19 cellular contexts compared by ENCODE assay signal in genomic region chr4:60500860-60501259, GRCh38.
DNase-seq lines count a peak whose midpoint lies in the region; ATAC-seq, FAIRE-seq and TF ChIP-seq lines count a peak whose summit lies in the region.
"Had no signal": no experiment of that assay in that cellular context is flagged by ENCODE, and none has a peak within 500 bp of the region (broad histone marks: within the 10 kb centered on the region; RNA-seq: fewer than 3 reads in every experiment).

No MANE protein-coding gene starts in this region.

- H2BK120ac ChIP-seq in mesenchymal stem cell (ENCODE audit: low read depth, low read length): no peak overlapping the region

- TF ChIP-seq CTCF in astrocyte (IDR thresholded peaks at IDR 0.05; ENCODE audit: insufficient read depth, low read depth, low read length) (no peak), suprapubic skin (IDR thresholded peaks at IDR 0.05) (no peak)

- H3K14ac ChIP-seq in mesenchymal stem cell (ENCODE audit: low read length in 2 of 2): no peak overlapping the region

- H3K4me3 Mint-ChIP-seq in astrocyte (ENCODE audit: unreplicated experiment): no peak overlapping the region
- no peak overlapping the region for H3K4me3 Mint-ChIP-seq in activated naive CD4-positive, alpha-beta T cell treated with anti-CD3 and anti-CD28 coated beads for 36 hours
- H3K4me3 Mint-ChIP-seq: CD4-positive, CD25-positive, alpha-beta regulatory T cell; HFFc6 had no signal

- no peak for ATAC-seq in GM19397 (IDR thresholded peaks at IDR 0.05; ENCODE audit: unreplicated experiment)
- ATAC-seq: A549 had no signal

- H3K79me2 ChIP-seq in astrocyte (ENCODE audit: insufficient read depth, low read length): no peaks in the 10 kb centered on the region

- no peak overlapping the region for H3K18ac ChIP-seq in mesenchymal stem cell (ENCODE audit: low read depth in 1 of 2, low read length in 2 of 2)

- no peaks in the 10 kb centered on the region for H3K36me3 Mint-ChIP-seq in astrocyte (ENCODE audit: low read depth, unreplicated experiment)
- H3K36me3 Mint-ChIP-seq in activated naive CD4-positive, alpha-beta T cell treated with anti-CD3 and anti-CD28 coated beads for 36 hours (ENCODE audit: low read depth): no peaks in the 10 kb centered on the region
- H3K36me3 Mint-ChIP-seq: CD4-positive, CD25-positive, alpha-beta regulatory T cell had no signal

- H2BK15ac ChIP-seq in mesenchymal stem cell (ENCODE audit: low read depth, poor library complexity, severe bottlenecking): no peak overlapping the region

- no peak for TF ChIP-seq EP300 in suprapubic skin (IDR thresholded peaks at IDR 0.05)

- H2AK5ac ChIP-seq in mesenchymal stem cell (ENCODE audit: low read length, severe bottlenecking): no peak overlapping the region

- H3K9me3 Mint-ChIP-seq in astrocyte (ENCODE audit: unreplicated experiment): no peaks in the 10 kb centered on the region
- H3K9me3 Mint-ChIP-seq in activated naive CD4-positive, alpha-beta T cell treated with anti-CD3 and anti-CD28 coated beads for 36 hours: peaks cover 11% of the 10 kb centered on the region
- H3K9me3 Mint-ChIP-seq: HFFc6 had no signal

- no peak for FAIRE-seq in astrocyte (lab: Jason Lieb, UNC)
- FAIRE-seq: A549, GM12891 had no signal

- no peak overlapping the region for H3K4ac ChIP-seq in mesenchymal stem cell (ENCODE audit: low read depth in 1 of 2, low read length in 2 of 2)

- H3K27ac Mint-ChIP-seq in astrocyte (ENCODE audit: unreplicated experiment): peak overlapping the region; percentile 81
- no peak overlapping the region for H3K27ac Mint-ChIP-seq in activated naive CD4-positive, alpha-beta T cell treated with anti-CD3 and anti-CD28 coated beads for 36 hours
- H3K27ac Mint-ChIP-seq: CD4-positive, CD25-positive, alpha-beta regulatory T cell; HFFc6 had no signal

- H3K27me3 ChIP-seq in H7 (ENCODE audit: control insufficient read depth, insufficient read depth, low read length) (no peaks in the 10 kb centered on the region), astrocyte (ENCODE audit: insufficient read depth, low read length) (no peaks in the 10 kb centered on the region), mesenchymal stem cell (ENCODE audit: control insufficient read depth in 1 of 2, insufficient read depth in 1 of 2, low read length in 2 of 2) (no peaks in the 10 kb centered on the region), suprapubic skin (no peaks in the 10 kb centered on the region)

- intact Hi-C loops in activated naive CD4-positive, alpha-beta T cell treated with anti-CD3 and anti-CD28 coated beads for 36 hours (cut with micrococcal nuclease): no loop called here

- H4K8ac ChIP-seq in mesenchymal stem cell (ENCODE audit: low read length): no peak overlapping the region

- DNase-seq in H7 (peak; percentile 8), astrocyte (ENCODE audit: low read depth) (no peak), mesenchymal stem cell (peak; percentile 2), pons (ENCODE audit: low spot score) (peak; percentile 2), NCI-H446 treated with DMSO at 0.1 percent for 48 hours (lab: John Stamatoyannopoulos, UW) (no peak), suprapubic skin (ENCODE audit: low spot score in 2 of 2) (no peak)
- no peak for DNase-seq in activated naive CD4-positive, alpha-beta T cell treated with anti-CD3 and anti-CD28 coated beads for 36 hours
- DNase-seq: AML-193; CD4-positive, CD25-positive, alpha-beta regulatory T cell; HFFc6; IMR-90; Kasumi-1; NCI-H1930; NCI-H2171; NCI-H82; SHP77 treated with DMSO at 0.1 percent for 48 hours had no signal

- H3K4me3 ChIP-seq in H7 (ENCODE audit: insufficient read depth, low read depth, low read length) (no peak overlapping the region), astrocyte (ENCODE audit: insufficient read depth, low read depth, low read length) (no peak overlapping the region), mesenchymal stem cell (ENCODE audit: insufficient read depth in 1 of 2, low read depth in 1 of 2, low read length in 2 of 2) (no peak overlapping the region), suprapubic skin (no peak overlapping the region)
- H3K4me3 ChIP-seq: A549 had no signal

- H2AFZ ChIP-seq in astrocyte (ENCODE audit: low read depth, low read length): peak overlapping the region; percentile 44
- H2AFZ ChIP-seq in mesenchymal stem cell (ENCODE audit: low read depth, low read length): no peak overlapping the region

- H3K9me3 ChIP-seq in astrocyte (ENCODE audit: insufficient read depth, low read depth, low read length): no peaks in the 10 kb centered on the region
- no peaks in the 10 kb centered on the region for H3K9me3 ChIP-seq in mesenchymal stem cell (ENCODE audit: control insufficient read depth, low read length)
- no peaks in the 10 kb centered on the region for H3K9me3 ChIP-seq in suprapubic skin
- H3K9me3 ChIP-seq: A549 had no signal

- H3K27ac ChIP-seq in astrocyte (ENCODE audit: low read depth, low read length): no peak overlapping the region
- no peak overlapping the region for H3K27ac ChIP-seq in mesenchymal stem cell (ENCODE audit: low read length, poor library complexity, severe bottlenecking)
- no peak overlapping the region for H3K27ac ChIP-seq in suprapubic skin
- H3K27ac ChIP-seq: A549 had no signal

- TF ChIP-seq POLR2A in suprapubic skin (IDR thresholded peaks at IDR 0.05): no peak

- H4K20me1 ChIP-seq in astrocyte (ENCODE audit: insufficient read depth, low read length): no peaks in the 10 kb centered on the region

- H3K4me2 ChIP-seq in astrocyte (ENCODE audit: low read length) (no peak overlapping the region), mesenchymal stem cell (ENCODE audit: low read length, poor library complexity, severe bottlenecking) (no peak overlapping the region)
- H3K4me2 ChIP-seq: A549 had no signal

- H4K91ac ChIP-seq in mesenchymal stem cell (ENCODE audit: low read length): no peak overlapping the region

- no peak overlapping the region for H3K23ac ChIP-seq in mesenchymal stem cell (ENCODE audit: low read length in 2 of 2)

- no peaks in the 10 kb centered on the region for H3K36me3 ChIP-seq in H7 (replicated peaks; ENCODE audit: control insufficient read depth, insufficient read depth, low read length)
- no peaks in the 10 kb centered on the region for H3K36me3 ChIP-seq in astrocyte (ENCODE audit: insufficient read depth, low read length)
- no peaks in the 10 kb centered on the region for H3K36me3 ChIP-seq in mesenchymal stem cell (ENCODE audit: control insufficient read depth in 1 of 2, insufficient read depth in 2 of 2, low read depth in 1 of 2, low read length in 2 of 2)
- H3K36me3 ChIP-seq in suprapubic skin: no peaks in the 10 kb centered on the region

- H3K4me1 ChIP-seq in astrocyte (ENCODE audit: insufficient read depth, low read length) (no peaks in the 10 kb centered on the region), mesenchymal stem cell (ENCODE audit: control insufficient read depth, insufficient read depth, low read depth, low read length) (no peaks in the 10 kb centered on the region), suprapubic skin (no peaks in the 10 kb centered on the region)
- H3K4me1 ChIP-seq: A549 had no signal

- no peaks in the 10 kb centered on the region for H3K27me3 Mint-ChIP-seq in astrocyte (ENCODE audit: low read depth, unreplicated experiment)
- H3K27me3 Mint-ChIP-seq in activated naive CD4-positive, alpha-beta T cell treated with anti-CD3 and anti-CD28 coated beads for 36 hours (ENCODE audit: low read depth): no peaks in the 10 kb centered on the region
- H3K27me3 Mint-ChIP-seq: CD4-positive, CD25-positive, alpha-beta regulatory T cell had no signal

- H2BK12ac ChIP-seq in mesenchymal stem cell (ENCODE audit: low read length in 2 of 2): no peak overlapping the region

- no peak overlapping the region for H2BK5ac ChIP-seq in mesenchymal stem cell (ENCODE audit: low read depth, low read length, poor library complexity, severe bottlenecking)

- H3K9ac ChIP-seq in astrocyte (ENCODE audit: low read length): no peak overlapping the region
- no peak overlapping the region for H3K9ac ChIP-seq in mesenchymal stem cell (ENCODE audit: low read length)

- WGBS in mesenchymal stem cell: 92% methylated on average over 1 of the region's 1 CpG
- WGBS in suprapubic skin: 60% methylated on average over 1 of the region's 1 CpG

- CTCF ChIA-PET in activated naive CD4-positive, alpha-beta T cell treated with anti-CD3 and anti-CD28 coated beads for 36 hours (lab: Charles Lee): no interaction called here

- H3K4me1 Mint-ChIP-seq in astrocyte (ENCODE audit: low read depth, unreplicated experiment): peaks cover 5% of the 10 kb centered on the region
- H3K4me1 Mint-ChIP-seq in activated naive CD4-positive, alpha-beta T cell treated with anti-CD3 and anti-CD28 coated beads for 36 hours (ENCODE audit: low read depth): no peaks in the 10 kb centered on the region
- H3K4me1 Mint-ChIP-seq: CD4-positive, CD25-positive, alpha-beta regulatory T cell had no signal

- H3K79me1 ChIP-seq in mesenchymal stem cell (replicated peaks; ENCODE audit: low read length, poor library complexity, severe bottlenecking): no peaks in the 10 kb centered on the region

Comparison
In these comparisons a context has a peak if more than half of its experiments do, and no peak if none do; other contexts are left out.
1. DNase-seq: peak in H7 (single experiment), mesenchymal stem cell (single experiment) and pons (single experiment); none in astrocyte (single experiment), activated naive CD4-positive, alpha-beta T cell treated with anti-CD3 and anti-CD28 coated beads for 36 hours (single experiment), NCI-H446 treated with DMSO at 0.1 percent for 48 hours (single experiment) and suprapubic skin (0 of 2).